19 cellular contexts compared by ENCODE assay signal in genomic region chr1:234253732-234254131, GRCh38.
DNase-seq lines count a peak whose midpoint lies in the region; ATAC-seq, FAIRE-seq and TF ChIP-seq lines count a peak whose summit lies in the region.
"Had no signal": no experiment of that assay in that cellular context is flagged by ENCODE, and none has a peak within 500 bp of the region (broad histone marks: within the 10 kb centered on the region; RNA-seq: fewer than 3 reads in every experiment).

No MANE protein-coding gene starts in this region.

- DNase-seq in SIG-M5 treated with dmso at 0.1 percent for 504 hours (lab: John Stamatoyannopoulos, UW; ENCODE audit: unreplicated experiment) (peak; percentile 56), SIG-M5 (lab: John Stamatoyannopoulos, UW) (no peak), OCI-M1 (lab: John Stamatoyannopoulos, UW) (peak; percentile 8), MG63 (no peak), GM12892 (ENCODE audit: insufficient read length) (no peak), DMS 273 (lab: John Stamatoyannopoulos, UW; ENCODE audit: unreplicated experiment) (no peak)
- DNase-seq: C1 segment of cervical spinal cord, COR-L47, DMS79 treated with DMSO at 0.1 percent for 48 hours, NCI-H1105, NCI-H187, NCI-H774, Peyer's patch, Right ventricle myocardium superior, SW 1271 had no signal

- no peaks in the 10 kb centered on the region for H3K36me3 ChIP-seq in MG63
- H3K36me3 ChIP-seq: HAP-1, Peyer's patch had no signal

- H3K4me3 ChIP-seq in MG63 = no peak overlapping the region
- H3K4me3 ChIP-seq: HAP-1, Peyer's patch had no signal

- peaks cover 15% of the 10 kb centered on the region for H3K9me3 ChIP-seq in MG63
- H3K9me3 ChIP-seq: HAP-1, Peyer's patch had no signal

- no peaks in the 10 kb centered on the region; the same call in 1 of the 2 replicates for H3K27me3 ChIP-seq in MG63
- H3K27me3 ChIP-seq: Peyer's patch had no signal

- no peak for TF ChIP-seq POLR2A in GM12892 (IDR thresholded peaks at IDR 0.05; ENCODE audit: low read depth, low read length)

- ATAC-seq in HG03354 (IDR thresholded peaks at IDR 0.05; ENCODE audit: poor library complexity, severe bottlenecking, unreplicated experiment) (peak; percentile 64), GM21717 (IDR thresholded peaks at IDR 0.05; ENCODE audit: unreplicated experiment) (no peak)

- FAIRE-seq in GM12892 (lab: Jason Lieb, UNC) = no peak
- FAIRE-seq: G401.6 had no signal

Comparison
In these comparisons a context has a peak if more than half of its experiments do, and no peak if none do; other contexts are left out.
1. DNase-seq: peak in SIG-M5 treated with dmso at 0.1 percent for 504 hours (single experiment) and OCI-M1 (single experiment); none in SIG-M5 (single experiment), MG63 (single experiment), GM12892 (single experiment) and DMS 273 (single experiment).